In genomic region chr20:63314015-63314471, GRCh38 we compare ENCODE assay signal across 21 cellular contexts. TPM values are rescaled to one million over a fixed set of nuclear protein-coding genes. Genes with fewer than 3 reads are reported as not detected.
DNase-seq lines count a peak whose midpoint lies in the region; ATAC-seq, FAIRE-seq and TF ChIP-seq lines count a peak whose summit lies in the region.
"Had no signal": no experiment of that assay in that cellular context is flagged by ENCODE, and none has a peak within 500 bp of the region (broad histone marks: within the 10 kb centered on the region; RNA-seq: fewer than 3 reads in every experiment).

No MANE protein-coding gene starts in this region.

- peak; percentile 26 for DNase-seq in activated naive CD8-positive, alpha-beta T cell treated with anti-CD3 and anti-CD28 coated beads, Interleukin-2, amount 10 ng/mL, durations not matched to agents 7 days and 5 days
- DNase-seq in activated naive CD8-positive, alpha-beta T cell treated with anti-CD3 and anti-CD28 coated beads, Interleukin-2, amount 50 U/mL, for 24 hours, result no peak
- DNase-seq in K562 (ENCODE audit: extremely low read depth in 1 of 4, low spot score in 3 of 4), result no peak
- peak; percentile 69 for DNase-seq in kidney
- peak; percentile 63 for DNase-seq in spleen
- no peak for DNase-seq in GM19240 (ENCODE audit: insufficient read length, low spot score)
- DNase-seq in HT-29 (ENCODE audit: low spot score), result no peak
- DNase-seq in vagina (ENCODE audit: extremely low spot score in 2 of 2), result no peak
- DNase-seq: BE2C; CD4-positive, CD25-positive, alpha-beta regulatory T cell; COR-L47; H7; NCI-H1417 treated with DMSO at 0.1 percent for 48 hours; NCI-H187 treated with DMSO at 0.1 percent for 48 hours; NCI-H345; NCI-H524 treated with DMSO at 0.1 percent for 48 hours; PC-9 had no signal

- TF ChIP-seq POLR2A in K562 (conservative IDR thresholded peaks at IDR 0.05) (no peak), spleen (IDR thresholded peaks at IDR 0.05) (no peak), vagina (IDR thresholded peaks at IDR 0.05) (no peak)

- POLR2A ChIA-PET in activated naive CD8-positive, alpha-beta T cell treated with anti-CD3 and anti-CD28 coated beads, Interleukin-2, amount 10 ng/mL, durations not matched to agents 7 days and 5 days (lab: Charles Lee), result no interaction called here
- POLR2A ChIA-PET in K562 (lab: Yijun Ruan, JAX), result no interaction called here

- H2AFZ ChIP-seq in K562 (ENCODE audit: low read depth, low read length), result no peak overlapping the region
- H2AFZ ChIP-seq: PC-9 had no signal

- no peak overlapping the region for H3K4me3 Mint-ChIP-seq in activated naive CD8-positive, alpha-beta T cell treated with anti-CD3 and anti-CD28 coated beads, Interleukin-2, amount 10 ng/mL, durations not matched to agents 7 days and 5 days
- H3K4me3 Mint-ChIP-seq in activated naive CD8-positive, alpha-beta T cell treated with anti-CD3 and anti-CD28 coated beads, Interleukin-2, amount 50 U/mL, for 24 hours, result no peak overlapping the region
- H3K4me3 Mint-ChIP-seq: CD4-positive, CD25-positive, alpha-beta regulatory T cell had no signal

- H3K9me1 ChIP-seq in K562 (ENCODE audit: control insufficient read depth, insufficient read depth, low read length), result no peaks in the 10 kb centered on the region

- no peak overlapping the region for H3K27ac ChIP-seq in K562 (ENCODE audit: extremely low read depth, low read depth, low read length)
- H3K27ac ChIP-seq in kidney (ENCODE audit: low read depth in 2 of 2, low read length in 2 of 2), result no peak overlapping the region
- H3K27ac ChIP-seq in spleen, result no peak overlapping the region
- H3K27ac ChIP-seq in vagina, result no peak overlapping the region
- H3K27ac ChIP-seq: KMS-11, PC-9, SJSA1 had no signal

- intact Hi-C loops in K562 (cut with micrococcal nuclease) (no loop called here), kidney (cut with DNase I) (no loop called here), spleen (cut with DNase I; ENCODE audit: low total_unique reads) (loop anchor here (5.0 kb wide), 1 partner anchor 68 kb away; no protein-coding TSS in a partner anchor), vagina (cut with DNase I) (loop anchor here (5.0 kb wide), 1 partner anchor 63 kb away; no protein-coding TSS in a partner anchor)

- CTCF ChIA-PET in K562 (lab: Yijun Ruan, JAX; ENCODE audit: low intra/inter-chr PET ratio), result no interaction called here

- no peak for ATAC-seq in activated naive CD8-positive, alpha-beta T cell treated with anti-CD3 and anti-CD28 coated beads, Interleukin-2, amount 10 ng/mL, durations not matched to agents 7 days and 5 days (ENCODE audit: low read depth)
- ATAC-seq in activated naive CD8-positive, alpha-beta T cell treated with anti-CD3 and anti-CD28 coated beads, Interleukin-2, amount 50 U/mL, for 24 hours, result no peak
- no peak for ATAC-seq in K562

- BruUV-seq in K562 (replicated peaks; lab: Mats Ljungman, UMichigan), result no TSS peak

- no peaks in the 10 kb centered on the region for H3K9me3 Mint-ChIP-seq in activated naive CD8-positive, alpha-beta T cell treated with anti-CD3 and anti-CD28 coated beads, Interleukin-2, amount 10 ng/mL, durations not matched to agents 7 days and 5 days
- no peaks in the 10 kb centered on the region for H3K9me3 Mint-ChIP-seq in activated naive CD8-positive, alpha-beta T cell treated with anti-CD3 and anti-CD28 coated beads, Interleukin-2, amount 50 U/mL, for 24 hours

- in situ Hi-C loops in K562 (cut with MboI), result no loop called here

- H3K27ac Mint-ChIP-seq in activated naive CD8-positive, alpha-beta T cell treated with anti-CD3 and anti-CD28 coated beads, Interleukin-2, amount 10 ng/mL, durations not matched to agents 7 days and 5 days, result no peak overlapping the region
- no peak overlapping the region for H3K27ac Mint-ChIP-seq in activated naive CD8-positive, alpha-beta T cell treated with anti-CD3 and anti-CD28 coated beads, Interleukin-2, amount 50 U/mL, for 24 hours
- H3K27ac Mint-ChIP-seq: CD4-positive, CD25-positive, alpha-beta regulatory T cell had no signal

- H3K4me3 ChIP-seq in K562 (no peak overlapping the region), kidney (ENCODE audit: low read length in 2 of 2) (no peak overlapping the region), spleen (no peak overlapping the region), vagina (no peak overlapping the region)
- H3K4me3 ChIP-seq: PC-9, SJSA1 had no signal

- TF ChIP-seq CTCF in K562 (IDR thresholded peaks at IDR 0.05 in 2 of 3, conservative IDR thresholded peaks at IDR 0.05 in 1 of 3; ENCODE audit: insufficient read depth in 2 of 3, low read depth in 1 of 3, low read length in 3 of 3) (no peak), kidney (IDR thresholded peaks at IDR 0.05; ENCODE audit: borderline replicate concordance, extremely low read depth, insufficient read depth) (no peak), spleen (IDR thresholded peaks at IDR 0.05 in 8 of 11, conservative IDR thresholded peaks at IDR 0.05 in 3 of 11) (no peak), vagina (IDR thresholded peaks at IDR 0.05) (no peak)

- H3K36me3 ChIP-seq in K562 (ENCODE audit: control insufficient read depth, insufficient read depth, low read length), result no peaks in the 10 kb centered on the region
- H3K36me3 ChIP-seq in kidney (ENCODE audit: control insufficient read depth in 1 of 2, insufficient read depth in 2 of 2, low read length in 2 of 2), result no peaks in the 10 kb centered on the region
- H3K36me3 ChIP-seq in spleen, result no peaks in the 10 kb centered on the region
- H3K36me3 ChIP-seq in vagina, result no peaks in the 10 kb centered on the region
- H3K36me3 ChIP-seq: BE2C, SJSA1 had no signal

- H3K4me1 Mint-ChIP-seq in activated naive CD8-positive, alpha-beta T cell treated with anti-CD3 and anti-CD28 coated beads, Interleukin-2, amount 10 ng/mL, durations not matched to agents 7 days and 5 days, result no peaks in the 10 kb centered on the region
- no peaks in the 10 kb centered on the region for H3K4me1 Mint-ChIP-seq in activated naive CD8-positive, alpha-beta T cell treated with anti-CD3 and anti-CD28 coated beads, Interleukin-2, amount 50 U/mL, for 24 hours
- H3K4me1 Mint-ChIP-seq: CD4-positive, CD25-positive, alpha-beta regulatory T cell had no signal

- H3K79me2 ChIP-seq in K562 (ENCODE audit: control insufficient read depth, insufficient read depth, low read length), result no peaks in the 10 kb centered on the region

- H3K4me1 ChIP-seq in K562 (replicated peaks in 1 of 2; ENCODE audit: control insufficient read depth in 2 of 2, insufficient read depth in 2 of 2, low read length in 2 of 2) (peaks cover 0 to 58% of the 10 kb centered on the region in 2 experiments; a peak in 2 of 5 replicates), kidney (ENCODE audit: control insufficient read depth in 1 of 2, insufficient read depth in 1 of 2, low read depth in 1 of 2, low read length in 2 of 2) (no peaks in the 10 kb centered on the region), spleen (peaks cover 0 to 50% (median 18%) of the 10 kb centered on the region in 6 donors), vagina (no peaks in the 10 kb centered on the region)
- H3K4me1 ChIP-seq: BE2C, SJSA1 had no signal

- H3K4me2 ChIP-seq in K562 (ENCODE audit: insufficient read depth, low read length), result no peak overlapping the region
- H3K4me2 ChIP-seq: KMS-11, PC-9 had no signal

- no peak for FAIRE-seq in K562 (lab: Jason Lieb, UNC)
- no peak for FAIRE-seq in kidney (lab: Jason Lieb, UNC)
- FAIRE-seq: G401.6 had no signal

- no peaks in the 10 kb centered on the region for H3K9me3 ChIP-seq in K562 (replicated peaks; ENCODE audit: control insufficient read depth, insufficient read depth, low read depth, low read length)
- no peaks in the 10 kb centered on the region for H3K9me3 ChIP-seq in kidney (ENCODE audit: control insufficient read depth in 1 of 2, low read length in 2 of 2)
- no peaks in the 10 kb centered on the region for H3K9me3 ChIP-seq in spleen
- no peaks in the 10 kb centered on the region for H3K9me3 ChIP-seq in vagina
- H3K9me3 ChIP-seq: BE2C, SJSA1 had no signal

- H3K27me3 ChIP-seq in K562 (ENCODE audit: control insufficient read depth in 2 of 2, insufficient read depth in 2 of 2, low read length in 2 of 2) (peaks cover 0 to 52% of the 10 kb centered on the region in 2 experiments; a peak in 2 of 5 replicates), spleen (replicated peaks in 1 of 7) (peaks cover 0 to 70% (median 2%) of the 10 kb centered on the region in 7 donors), vagina (no peaks in the 10 kb centered on the region)
- H3K27me3 ChIP-seq: BE2C had no signal

- no peaks in the 10 kb centered on the region for H3K36me3 Mint-ChIP-seq in activated naive CD8-positive, alpha-beta T cell treated with anti-CD3 and anti-CD28 coated beads, Interleukin-2, amount 10 ng/mL, durations not matched to agents 7 days and 5 days
- H3K36me3 Mint-ChIP-seq in activated naive CD8-positive, alpha-beta T cell treated with anti-CD3 and anti-CD28 coated beads, Interleukin-2, amount 50 U/mL, for 24 hours (ENCODE audit: low read depth), result no peaks in the 10 kb centered on the region
- H3K36me3 Mint-ChIP-seq: CD4-positive, CD25-positive, alpha-beta regulatory T cell had no signal

- 8% methylated on average over 9 of the region's 9 CpGs for WGBS in K562 (ENCODE audit: insufficient coverage, low coverage, missing lambda C conversion rate)
- WGBS in spleen, 5 donors, result 72 to 84% (median 76%) methylated on average over 6 to 9 of the region's 9 CpGs

- no peak for TF ChIP-seq RAD21 in K562 (CRISPR knock-in tag; conservative IDR thresholded peaks at IDR 0.05 in 1 of 2, IDR thresholded peaks at IDR 0.05 in 1 of 2)

- H3K9ac ChIP-seq in K562 (ENCODE audit: insufficient read depth in 1 of 2, low read depth in 2 of 2, low read length in 2 of 2), result no peak overlapping the region
- no peak overlapping the region for H3K9ac ChIP-seq in kidney (ENCODE audit: low read length in 2 of 2)
- H3K9ac ChIP-seq: KMS-11 had no signal

- TF ChIP-seq EP300 in K562 (IDR thresholded peaks at IDR 0.05; ENCODE audit: low read length), result no peak

- no peaks in the 10 kb centered on the region for H3K27me3 Mint-ChIP-seq in activated naive CD8-positive, alpha-beta T cell treated with anti-CD3 and anti-CD28 coated beads, Interleukin-2, amount 10 ng/mL, durations not matched to agents 7 days and 5 days
- no peaks in the 10 kb centered on the region for H3K27me3 Mint-ChIP-seq in activated naive CD8-positive, alpha-beta T cell treated with anti-CD3 and anti-CD28 coated beads, Interleukin-2, amount 50 U/mL, for 24 hours
- H3K27me3 Mint-ChIP-seq: CD4-positive, CD25-positive, alpha-beta regulatory T cell had no signal

- H4K20me1 ChIP-seq in K562 (replicated peaks; ENCODE audit: control insufficient read depth, insufficient read depth, low read length), result peaks cover 12% of the 10 kb centered on the region; the same call in 1 of the 2 replicates

RNA-seq across cellular contexts. Expression of gene COL20A1, which starts 21.1 kb away (rescaled TPM):
- total RNA-seq in activated naive CD8-positive, alpha-beta T cell treated with anti-CD3 and anti-CD28 coated beads, Interleukin-2, amount 10 ng/mL, durations not matched to agents 7 days and 5 days, result under 1 TPM in 1 of 2 experiments, not detected in 1; 0.26 TPM
- total RNA-seq in K562 (2011; cell fraction: chromatin; rRNA removed; ENCODE audit: low replicate concordance), result 0.12 and 0.19 TPM in 2 replicates
- 0.26 and 0.33 TPM in 2 replicates for total RNA-seq in K562 (2011; cell fraction: nucleolus; rRNA removed)
- 0.15 TPM in 1 of 2 replicates, not detected in the other for total RNA-seq in K562 (2011; cell fraction: nucleoplasm; rRNA removed)
- total RNA-seq in K562 (2014; rRNA removed) (not detected in 2 replicates), K562 (2014; rRNA removed; fragmentation: Illumina TruSeq; extraction: Trizol) (not detected in 2 replicates), K562 (2015; rRNA removed; fragmentation: Illumina TruSeq; extraction: Trizol) (not detected in 2 replicates), K562 (2021) (not detected in 2 replicates), kidney (not detected), spleen (1 to 10 TPM in 2 of 7 donors, under 1 TPM in 3, not detected in 2; 0.23 to 2.1 (median 0.77) TPM), vagina (not detected)
- polyA plus RNA-seq in K562 (2011; rRNA removed) (not detected in 2 replicates), K562 (2014; fragmentation: Illumina TruSeq; extraction: Trizol) (not detected in 2 replicates), K562 (2014; fragmentation: Nextera tagmentation; extraction: Ambion mirVana) (not detected), K562 (2014; rRNA removed) (not detected in 2 replicates), kidney (ENCODE audit: insufficient read depth, low read depth, low replicate concordance) (0.58 TPM), spleen (under 1 TPM; 0.12 to 0.77 (median 0.43) TPM)
- under 0.01 TPM in 1 of 2 replicates, not detected in the other for polyA plus RNA-seq in K562 (2011; cell fraction: cytosol; rRNA removed)
- polyA plus RNA-seq in K562 (2011; cell fraction: nucleus; rRNA removed), result 0.06 and 0.26 TPM in 2 replicates
- 0.06 TPM in 1 of 2 replicates, not detected in the other for polyA plus RNA-seq in K562 (2012)
- polyA minus RNA-seq in K562 (2011; rRNA and poly(A)+ RNA removed), result not detected in 2 replicates
- polyA minus RNA-seq in K562 (2011; cell fraction: cytosol; rRNA and poly(A)+ RNA removed), result not detected in 2 replicates
- not detected in 2 replicates for polyA minus RNA-seq in K562 (2011; cell fraction: nucleus; rRNA and poly(A)+ RNA removed)
- total RNA-seq in HT-29 (2014; rRNA removed; shearing (Covaris generic)), result 0.08 and 0.33 TPM in 2 replicates
- total RNA-seq: A172, PC-9, SJSA1 had no signal
- polyA plus RNA-seq: CD4-positive, CD25-positive, alpha-beta regulatory T cell had no signal

RNA-seq across cellular contexts. Expression of gene ARFGAP1, which starts 41.4 kb away (rescaled TPM):
- 10 to 100 TPM; 86.1 to 87.6 TPM for total RNA-seq in activated naive CD8-positive, alpha-beta T cell treated with anti-CD3 and anti-CD28 coated beads, Interleukin-2, amount 10 ng/mL, durations not matched to agents 7 days and 5 days
- total RNA-seq in K562 (2011; cell fraction: chromatin; rRNA removed; ENCODE audit: low replicate concordance), result 379 and 853 TPM in 2 replicates
- 493 and 502 TPM in 2 replicates for total RNA-seq in K562 (2011; cell fraction: nucleolus; rRNA removed)
- total RNA-seq in K562 (2011; cell fraction: nucleoplasm; rRNA removed), result 305 and 355 TPM in 2 replicates
- 42.4 and 44.3 TPM in 2 replicates for total RNA-seq in K562 (2014; rRNA removed)
- total RNA-seq in K562 (2014; rRNA removed; fragmentation: Illumina TruSeq; extraction: Trizol), result 15.7 and 17.6 TPM in 2 replicates
- 33.5 and 33.9 TPM in 2 replicates for total RNA-seq in K562 (2015; rRNA removed; fragmentation: Illumina TruSeq; extraction: Trizol)
- total RNA-seq in K562 (2021), result 85.3 and 102 TPM in 2 replicates
- polyA plus RNA-seq in K562 (2011; rRNA removed), result 39.1 and 89.8 TPM in 2 replicates
- polyA plus RNA-seq in K562 (2011; cell fraction: cytosol; rRNA removed), result 59.1 and 89.5 TPM in 2 replicates
- polyA plus RNA-seq in K562 (2011; cell fraction: nucleus; rRNA removed), result 848 and 934 TPM in 2 replicates
- polyA plus RNA-seq in K562 (2012), result 64.7 and 85.4 TPM in 2 replicates
- 24.9 and 45.2 TPM in 2 replicates for polyA plus RNA-seq in K562 (2014; fragmentation: Illumina TruSeq; extraction: Trizol)
- under 1 TPM; 0.53 to 0.95 TPM for polyA plus RNA-seq in K562 (2014; fragmentation: Nextera tagmentation; extraction: Ambion mirVana)
- polyA plus RNA-seq in K562 (2014; rRNA removed), result 54.4 and 73.2 TPM in 2 replicates
- 24.6 and 29.9 TPM in 2 replicates for polyA minus RNA-seq in K562 (2011; rRNA and poly(A)+ RNA removed)
- 33.3 and 40.3 TPM in 2 replicates for polyA minus RNA-seq in K562 (2011; cell fraction: cytosol; rRNA and poly(A)+ RNA removed)
- polyA minus RNA-seq in K562 (2011; cell fraction: nucleus; rRNA and poly(A)+ RNA removed), result 103 and 183 TPM in 2 replicates
- 84.3 TPM for total RNA-seq in kidney
- 40.4 TPM for polyA plus RNA-seq in kidney (ENCODE audit: insufficient read depth, low read depth, low replicate concordance)
- 100 to 1,000 TPM in 3 of 7 donors, 10 to 100 TPM in 4; 51.9 to 105 (median 91.7) TPM for total RNA-seq in spleen
- 100 to 1,000 TPM in 2 of 3 donors, 10 to 100 TPM in 1; 44.4 to 165 (median 112) TPM for polyA plus RNA-seq in spleen
- 142 and 150 TPM in 2 replicates for total RNA-seq in HT-29 (2014; rRNA removed; shearing (Covaris generic))
- 44.7 TPM for total RNA-seq in vagina

RNA-seq across cellular contexts. Expression of gene CHRNA4, which starts 47.1 kb away (rescaled TPM):
- total RNA-seq in activated naive CD8-positive, alpha-beta T cell treated with anti-CD3 and anti-CD28 coated beads, Interleukin-2, amount 10 ng/mL, durations not matched to agents 7 days and 5 days, result not detected
- total RNA-seq in K562 (2011; cell fraction: chromatin; rRNA removed; ENCODE audit: low replicate concordance), result not detected in 2 replicates
- not detected in 2 replicates for total RNA-seq in K562 (2011; cell fraction: nucleolus; rRNA removed)
- not detected in 2 replicates for total RNA-seq in K562 (2011; cell fraction: nucleoplasm; rRNA removed)
- total RNA-seq in K562 (2014; rRNA removed) (not detected in 2 replicates), K562 (2014; rRNA removed; fragmentation: Illumina TruSeq; extraction: Trizol) (not detected in 2 replicates), K562 (2015; rRNA removed; fragmentation: Illumina TruSeq; extraction: Trizol) (not detected in 2 replicates), K562 (2021) (0.02 TPM in 1 of 2 replicates, not detected in the other), kidney (0.44 TPM), spleen (10 to 100 TPM in 1 of 7 donors, 1 to 10 TPM in 4, under 1 TPM in 2; 0.74 to 13.8 (median 1.7) TPM), vagina (0.25 TPM)
- polyA plus RNA-seq in K562 (2011; rRNA removed) (not detected in 2 replicates), K562 (2014; fragmentation: Illumina TruSeq; extraction: Trizol) (not detected in 2 replicates), K562 (2014; fragmentation: Nextera tagmentation; extraction: Ambion mirVana) (not detected), K562 (2014; rRNA removed) (not detected in 2 replicates), kidney (ENCODE audit: insufficient read depth, low read depth, low replicate concordance) (0.67 TPM), spleen (under 1 TPM in 2 of 3 donors, not detected in 1; 0.15 to 0.86 TPM)
- polyA plus RNA-seq in K562 (2011; cell fraction: cytosol; rRNA removed), result not detected in 2 replicates
- polyA plus RNA-seq in K562 (2011; cell fraction: nucleus; rRNA removed), result not detected in 2 replicates
- not detected in 2 replicates for polyA plus RNA-seq in K562 (2012)
- not detected in 2 replicates for polyA minus RNA-seq in K562 (2011; rRNA and poly(A)+ RNA removed)
- polyA minus RNA-seq in K562 (2011; cell fraction: cytosol; rRNA and poly(A)+ RNA removed), result not detected in 2 replicates
- polyA minus RNA-seq in K562 (2011; cell fraction: nucleus; rRNA and poly(A)+ RNA removed), result not detected in 2 replicates
- not detected in 2 replicates for total RNA-seq in HT-29 (2014; rRNA removed; shearing (Covaris generic))
- total RNA-seq: CD4-positive, CD25-positive, alpha-beta regulatory T cell; PC-9; SJSA1 had no signal
- polyA plus RNA-seq: CD4-positive, CD25-positive, alpha-beta regulatory T cell had no signal

RNA-seq across cellular contexts. Expression of gene NKAIN4, which starts 59.8 kb away (rescaled TPM):
- not detected for total RNA-seq in activated naive CD8-positive, alpha-beta T cell treated with anti-CD3 and anti-CD28 coated beads, Interleukin-2, amount 10 ng/mL, durations not matched to agents 7 days and 5 days
- not detected in 2 replicates for total RNA-seq in K562 (2011; cell fraction: chromatin; rRNA removed; ENCODE audit: low replicate concordance)
- not detected in 2 replicates for total RNA-seq in K562 (2011; cell fraction: nucleolus; rRNA removed)
- total RNA-seq in K562 (2011; cell fraction: nucleoplasm; rRNA removed), result not detected in 2 replicates
- not detected in 2 replicates for total RNA-seq in K562 (2014; rRNA removed)
- not detected in 2 replicates for total RNA-seq in K562 (2014; rRNA removed; fragmentation: Illumina TruSeq; extraction: Trizol)
- not detected in 2 replicates for total RNA-seq in K562 (2015; rRNA removed; fragmentation: Illumina TruSeq; extraction: Trizol)
- total RNA-seq in K562 (2021), result not detected in 2 replicates
- not detected in 2 replicates for polyA plus RNA-seq in K562 (2011; rRNA removed)
- not detected in 2 replicates for polyA plus RNA-seq in K562 (2011; cell fraction: cytosol; rRNA removed)
- polyA plus RNA-seq in K562 (2011; cell fraction: nucleus; rRNA removed), result not detected in 2 replicates
- not detected in 2 replicates for polyA plus RNA-seq in K562 (2012)
- not detected in 2 replicates for polyA plus RNA-seq in K562 (2014; fragmentation: Illumina TruSeq; extraction: Trizol)
- polyA plus RNA-seq in K562 (2014; fragmentation: Nextera tagmentation; extraction: Ambion mirVana), result not detected
- polyA plus RNA-seq in K562 (2014; rRNA removed), result not detected in 2 replicates
- not detected in 2 replicates for polyA minus RNA-seq in K562 (2011; rRNA and poly(A)+ RNA removed)
- polyA minus RNA-seq in K562 (2011; cell fraction: cytosol; rRNA and poly(A)+ RNA removed), result not detected in 2 replicates
- polyA minus RNA-seq in K562 (2011; cell fraction: nucleus; rRNA and poly(A)+ RNA removed), result not detected in 2 replicates
- 29.7 TPM for total RNA-seq in kidney
- 107 TPM for polyA plus RNA-seq in kidney (ENCODE audit: insufficient read depth, low read depth, low replicate concordance)
- total RNA-seq in spleen, result not detected
- under 1 TPM in 1 of 3 donors, not detected in 2; 0.09 TPM for polyA plus RNA-seq in spleen
- total RNA-seq in HT-29 (2014; rRNA removed; shearing (Covaris generic)), result not detected in 2 replicates
- not detected for total RNA-seq in vagina
- total RNA-seq: A172; CD4-positive, CD25-positive, alpha-beta regulatory T cell; PC-9; SJSA1 had no signal
- polyA plus RNA-seq: CD4-positive, CD25-positive, alpha-beta regulatory T cell had no signal

Comparison
In these comparisons a context has a peak if more than half of its experiments do, and no peak if none do; other contexts are left out.
1. DNase-seq: peak in activated naive CD8-positive, alpha-beta T cell treated with anti-CD3 and anti-CD28 coated beads, Interleukin-2, amount 10 ng/mL, durations not matched to agents 7 days and 5 days (single experiment), kidney (single experiment) and spleen (single experiment); none in activated naive CD8-positive, alpha-beta T cell treated with anti-CD3 and anti-CD28 coated beads, Interleukin-2, amount 50 U/mL, for 24 hours (single experiment), K562 (0 of 4), GM19240 (single experiment), HT-29 (single experiment) and vagina (0 of 2).
2. intact Hi-C loops: an anchor here in spleen (5.0 kb wide) and vagina (5.0 kb wide); none called in K562 and kidney.